ENCODE assay signal across 1 cellular context in genomic region chr4:54683616-54684346, GRCh38.
TF ChIP-seq lines count a peak whose summit lies in the region.

No MANE protein-coding gene starts in this region.

TF ChIP-seq in K562, 482 proteins besides CTCF, POLR2A, EP300 and RAD21 (continued from another document):
- TF ChIP-seq DEAF1 (CRISPR knock-in tag; IDR thresholded peaks at IDR 0.05) (peak; percentile 33; the same call in 1 of the 2 replicates), SMC3 (conservative IDR thresholded peaks at IDR 0.05; ENCODE audit: insufficient read depth, low read depth, low read length) (0 out of 2 replicates have a peak, but pooled peaks have one; percentile 25), ELF4 (CRISPR knock-in tag; IDR thresholded peaks at IDR 0.05) (no peak), SPI1 (IDR thresholded peaks at IDR 0.05; ENCODE audit: borderline replicate concordance, low read depth, low read length) (peak; percentile 16; the same call in 1 of the 2 replicates)
